ENCODE assay signal across 16 cellular contexts in genomic region chr2:46197672-46198071, GRCh38.
DNase-seq lines count a peak whose midpoint lies in the region; ATAC-seq and TF ChIP-seq lines count a peak whose summit lies in the region.
"Had no signal": no experiment of that assay in that cellular context is flagged by ENCODE, and none has a peak within 500 bp of the region (broad histone marks: within the 10 kb centered on the region; RNA-seq: fewer than 3 reads in every experiment).

No MANE protein-coding gene starts in this region.

- no peak for TF ChIP-seq CTCF in lower lobe of right lung (IDR thresholded peaks at IDR 0.05)

- no peak overlapping the region for H3K4me3 Mint-ChIP-seq in T-helper 2 cell treated with Interferon-gamma antibody and Interleukin-4, amounts not matched to agents 5 μg/mL and 100 μg/mL, for 36 hours
- no peak overlapping the region for H3K4me3 Mint-ChIP-seq in CD4-positive, CD25-positive, alpha-beta regulatory T cell
- H3K4me3 Mint-ChIP-seq in activated CD8-positive, alpha-beta T cell treated with anti-CD3 and anti-CD28 coated beads, Interleukin-2, amount 10 ng/mL, durations not matched to agents 7 days and 5 days = no peak overlapping the region

- H3K27me3 Mint-ChIP-seq in T-helper 2 cell treated with Interferon-gamma antibody and Interleukin-4, amounts not matched to agents 5 μg/mL and 100 μg/mL, for 36 hours (ENCODE audit: low read depth) = no peaks in the 10 kb centered on the region
- no peaks in the 10 kb centered on the region for H3K27me3 Mint-ChIP-seq in CD4-positive, CD25-positive, alpha-beta regulatory T cell
- no peaks in the 10 kb centered on the region for H3K27me3 Mint-ChIP-seq in activated CD8-positive, alpha-beta T cell treated with anti-CD3 and anti-CD28 coated beads, Interleukin-2, amount 10 ng/mL, durations not matched to agents 7 days and 5 days (ENCODE audit: low read depth)

- CTCF ChIA-PET in activated CD8-positive, alpha-beta T cell treated with anti-CD3 and anti-CD28 coated beads, Interleukin-2, amount 10 ng/mL, durations not matched to agents 7 days and 5 days (lab: Charles Lee) = interaction anchor here (1.1 kb wide), 1 partner anchor 141 kb away, joined by 3 read pairs; no protein-coding TSS in a partner anchor

- no peaks in the 10 kb centered on the region for H3K36me3 ChIP-seq in CD4-positive, CD25-positive, alpha-beta regulatory T cell (ENCODE audit: control insufficient read depth, insufficient read depth, low read length)
- H3K36me3 ChIP-seq in lower lobe of right lung = no peaks in the 10 kb centered on the region
- H3K36me3 ChIP-seq: BLaER1 had no signal

- intact Hi-C loops in lower lobe of right lung (cut with DNase I) = no loop called here

- H3K27ac Mint-ChIP-seq in T-helper 2 cell treated with Interferon-gamma antibody and Interleukin-4, amounts not matched to agents 5 μg/mL and 100 μg/mL, for 36 hours = peak overlapping the region; percentile 24
- H3K27ac Mint-ChIP-seq in CD4-positive, CD25-positive, alpha-beta regulatory T cell = peak overlapping the region in 2 of 3 donors; percentile 53 to 65
- peak overlapping the region; percentile 60 for H3K27ac Mint-ChIP-seq in activated CD8-positive, alpha-beta T cell treated with anti-CD3 and anti-CD28 coated beads, Interleukin-2, amount 10 ng/mL, durations not matched to agents 7 days and 5 days

- H3K36me3 Mint-ChIP-seq in T-helper 2 cell treated with Interferon-gamma antibody and Interleukin-4, amounts not matched to agents 5 μg/mL and 100 μg/mL, for 36 hours (ENCODE audit: low read depth) = no peaks in the 10 kb centered on the region
- no peaks in the 10 kb centered on the region for H3K36me3 Mint-ChIP-seq in CD4-positive, CD25-positive, alpha-beta regulatory T cell
- H3K36me3 Mint-ChIP-seq in activated CD8-positive, alpha-beta T cell treated with anti-CD3 and anti-CD28 coated beads, Interleukin-2, amount 10 ng/mL, durations not matched to agents 7 days and 5 days (ENCODE audit: low read depth) = peaks cover 8% of the 10 kb centered on the region

- peaks cover 12% of the 10 kb centered on the region for H3K4me1 ChIP-seq in CD4-positive, CD25-positive, alpha-beta regulatory T cell (ENCODE audit: control insufficient read depth, insufficient read depth, low read length, poor library complexity, severe bottlenecking)
- peaks cover 40% of the 10 kb centered on the region for H3K4me1 ChIP-seq in lower lobe of right lung

- no peaks in the 10 kb centered on the region for H3K27me3 ChIP-seq in CD4-positive, CD25-positive, alpha-beta regulatory T cell (ENCODE audit: control insufficient read depth, insufficient read depth, low read length)
- H3K27me3 ChIP-seq in lower lobe of right lung (ENCODE audit: low read depth) = no peaks in the 10 kb centered on the region
- H3K27me3 ChIP-seq: BLaER1 had no signal

- peaks cover 40% of the 10 kb centered on the region for H3K4me1 Mint-ChIP-seq in T-helper 2 cell treated with Interferon-gamma antibody and Interleukin-4, amounts not matched to agents 5 μg/mL and 100 μg/mL, for 36 hours (ENCODE audit: low read depth)
- H3K4me1 Mint-ChIP-seq in CD4-positive, CD25-positive, alpha-beta regulatory T cell = peaks cover 0 to 44% (median 19%) of the 10 kb centered on the region in 4 donors
- H3K4me1 Mint-ChIP-seq in activated CD8-positive, alpha-beta T cell treated with anti-CD3 and anti-CD28 coated beads, Interleukin-2, amount 10 ng/mL, durations not matched to agents 7 days and 5 days (ENCODE audit: low read depth) = peaks cover 46% of the 10 kb centered on the region

- no peak overlapping the region for H3K27ac ChIP-seq in CD4-positive, CD25-positive, alpha-beta regulatory T cell (ENCODE audit: insufficient read depth, low read length, poor library complexity, severe bottlenecking)
- H3K27ac ChIP-seq in lower lobe of right lung = peak overlapping the region; percentile 18
- H3K27ac ChIP-seq: BLaER1 had no signal

- no peaks in the 10 kb centered on the region for H3K9me3 ChIP-seq in CD4-positive, CD25-positive, alpha-beta regulatory T cell (ENCODE audit: control insufficient read depth in 2 of 2, low read length in 2 of 2)
- H3K9me3 ChIP-seq in lower lobe of right lung = no peaks in the 10 kb centered on the region

- no peak for DNase-seq in T-helper 2 cell treated with Interferon-gamma antibody and Interleukin-4, amounts not matched to agents 5 μg/mL and 100 μg/mL, for 36 hours (ENCODE audit: low spot score)
- no peak for DNase-seq in T-helper 2 cell
- no peak for DNase-seq in CD4-positive, CD25-positive, alpha-beta regulatory T cell
- DNase-seq in activated CD8-positive, alpha-beta T cell treated with anti-CD3 and anti-CD28 coated beads, Interleukin-2, amount 10 ng/mL, durations not matched to agents 7 days and 5 days = no peak
- DNase-seq in lower lobe of right lung = no peak
- no peak for DNase-seq in GM03348 (ENCODE audit: low spot score)
- DNase-seq in NCI-H1105 (lab: John Stamatoyannopoulos, UW) = no peak
- no peak for DNase-seq in HT-29 (ENCODE audit: low spot score)
- DNase-seq: 8988T, DMS153, NCI-H226, NCI-H526, RPMI8226 had no signal

- H3K9me3 Mint-ChIP-seq in T-helper 2 cell treated with Interferon-gamma antibody and Interleukin-4, amounts not matched to agents 5 μg/mL and 100 μg/mL, for 36 hours = no peaks in the 10 kb centered on the region
- H3K9me3 Mint-ChIP-seq in CD4-positive, CD25-positive, alpha-beta regulatory T cell = no peaks in the 10 kb centered on the region
- peaks cover 10% of the 10 kb centered on the region for H3K9me3 Mint-ChIP-seq in activated CD8-positive, alpha-beta T cell treated with anti-CD3 and anti-CD28 coated beads, Interleukin-2, amount 10 ng/mL, durations not matched to agents 7 days and 5 days (ENCODE audit: insufficient read depth)

- no peak overlapping the region for H3K4me3 ChIP-seq in CD4-positive, CD25-positive, alpha-beta regulatory T cell (ENCODE audit: low read depth, low read length)
- no peak overlapping the region for H3K4me3 ChIP-seq in lower lobe of right lung
- H3K4me3 ChIP-seq: BLaER1, GM12878 had no signal

- ATAC-seq in CD4-positive, CD25-positive, alpha-beta regulatory T cell (ENCODE audit: low read depth in 2 of 2) = no peak
- no peak for ATAC-seq in activated CD8-positive, alpha-beta T cell treated with anti-CD3 and anti-CD28 coated beads, Interleukin-2, amount 10 ng/mL, durations not matched to agents 7 days and 5 days
- ATAC-seq in lower lobe of right lung = no peak
- ATAC-seq: GM12878, HCT116 had no signal

- POLR2A ChIA-PET in activated CD8-positive, alpha-beta T cell treated with anti-CD3 and anti-CD28 coated beads, Interleukin-2, amount 10 ng/mL, durations not matched to agents 7 days and 5 days (lab: Charles Lee) = interaction anchor here (0.6 kb wide), 1 partner anchor 1294 kb away, joined by 9 read pairs; no protein-coding TSS in a partner anchor
